ENCODE assay signal across 1 cellular context in the genomic region with DNA sequence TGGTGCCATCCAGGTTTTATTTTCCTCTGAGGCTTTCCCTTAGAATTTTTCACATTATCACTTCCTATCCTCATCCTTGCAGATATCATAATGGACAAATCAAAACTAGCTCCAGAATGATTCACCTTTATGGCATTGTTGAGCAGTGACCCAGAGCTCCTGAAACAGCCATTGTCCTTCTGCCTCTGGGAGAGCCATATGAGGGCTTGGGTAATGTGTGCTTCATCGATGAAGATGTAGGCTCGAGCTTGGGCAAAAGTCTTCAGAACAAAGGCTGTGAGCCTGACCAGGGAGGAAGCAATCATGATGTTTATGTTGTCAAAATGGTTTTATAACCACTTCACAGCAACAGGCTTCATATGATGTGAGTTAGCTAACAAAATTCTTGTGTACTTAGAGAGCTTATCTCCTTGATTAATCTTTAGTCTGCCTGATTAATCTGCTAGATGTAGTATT.
TF ChIP-seq lines count a peak whose summit lies in the region.

No MANE protein-coding gene starts in this region.

TF ChIP-seq in HepG2, 621 proteins besides CTCF, POLR2A, EP300 and RAD21:
- TF ChIP-seq SSRP1 (CRISPR knock-in tag; IDR thresholded peaks at IDR 0.05) (0 out of 2 replicates have a peak, but pooled peaks have one; percentile 22), NFE2 (CRISPR knock-in tag; IDR thresholded peaks at IDR 0.05) (no peak), HOXA5 (CRISPR knock-in tag; IDR thresholded peaks at IDR 0.05) (no peak), MED8 (CRISPR knock-in tag; IDR thresholded peaks at IDR 0.05; ENCODE audit: insufficient replicate concordance) (no peak), AGO2 (optimal IDR thresholded peaks at IDR 0.05; ENCODE audit: low read depth, low read length) (peak; percentile 94), RBFOX2 (IDR thresholded peaks at IDR 0.05; ENCODE audit: low read depth, low read length) (peak; percentile 82), ZSCAN30 (CRISPR knock-in tag; IDR thresholded peaks at IDR 0.05) (no peak), RBM22 (optimal IDR thresholded peaks at IDR 0.05; ENCODE audit: low read length) (peak; percentile 12), POLR2G (IDR thresholded peaks at IDR 0.05; ENCODE audit: low read depth, low read length) (peak; percentile 67)
